Comparison of ENCODE assay signal across 15 cellular contexts in genomic region chr6:77474286-77474956, GRCh38. TPM values are rescaled to one million over a fixed set of nuclear protein-coding genes. Genes with fewer than 3 reads are reported as not detected.
DNase-seq lines count a peak whose midpoint lies in the region; TF ChIP-seq lines count a peak whose summit lies in the region.
"Had no signal": no experiment of that assay in that cellular context is flagged by ENCODE, and none has a peak within 500 bp of the region (broad histone marks: within the 10 kb centered on the region; RNA-seq: fewer than 3 reads in every experiment).

No MANE protein-coding gene starts in this region.

- H3K27ac ChIP-seq in Peyer's patch (no peak overlapping the region), dorsolateral prefrontal cortex (no peak overlapping the region)
- H3K27ac ChIP-seq: neutrophil, upper lobe of right lung had no signal

- peak overlapping the region; percentile 6 for H3K4me3 ChIP-seq in GM12865 (ENCODE audit: low read depth, low read length)
- no peak overlapping the region for H3K4me3 ChIP-seq in fibroblast of villous mesenchyme (ENCODE audit: low read depth, low read length)
- peak overlapping the region in 1 of 4 donors; percentile 3 for H3K4me3 ChIP-seq in Peyer's patch
- no peak overlapping the region for H3K4me3 ChIP-seq in dorsolateral prefrontal cortex
- H3K4me3 ChIP-seq: upper lobe of right lung had no signal

- H3K9me3 ChIP-seq in Peyer's patch = no peaks in the 10 kb centered on the region
- H3K9me3 ChIP-seq: Caco-2, neutrophil, upper lobe of right lung had no signal

- H3K27me3 ChIP-seq in Peyer's patch = no peaks in the 10 kb centered on the region
- peaks cover 0 to 6% (median 0%) of the 10 kb centered on the region in 45 donors for H3K27me3 ChIP-seq in dorsolateral prefrontal cortex
- H3K27me3 ChIP-seq: neutrophil, upper lobe of right lung had no signal

- H3K27ac Mint-ChIP-seq in activated CD4-positive, alpha-beta T cell treated with anti-CD3 and anti-CD28 coated beads, Interleukin-2, amount 10 ng/mL, durations not matched to agents 24 days and 14 days = no peak overlapping the region

- H3K4me1 Mint-ChIP-seq in activated CD4-positive, alpha-beta T cell treated with anti-CD3 and anti-CD28 coated beads, Interleukin-2, amount 10 ng/mL, durations not matched to agents 24 days and 14 days = peaks cover 4% of the 10 kb centered on the region

- peaks cover 1% of the 10 kb centered on the region for H3K27me3 Mint-ChIP-seq in activated CD4-positive, alpha-beta T cell treated with anti-CD3 and anti-CD28 coated beads, Interleukin-2, amount 10 ng/mL, durations not matched to agents 24 days and 14 days

- no peaks in the 10 kb centered on the region for H3K9me3 Mint-ChIP-seq in activated CD4-positive, alpha-beta T cell treated with anti-CD3 and anti-CD28 coated beads, Interleukin-2, amount 10 ng/mL, durations not matched to agents 24 days and 14 days

- intact Hi-C loops in activated CD4-positive, alpha-beta T cell treated with anti-CD3 and anti-CD28 coated beads, Interleukin-2, amount 10 ng/mL, durations not matched to agents 24 days and 14 days (cut with micrococcal nuclease) = no loop called here
- intact Hi-C loops in dorsolateral prefrontal cortex (cut with DNase I) = no loop called here

- peak overlapping the region; percentile 52 for H3K4me3 Mint-ChIP-seq in activated CD4-positive, alpha-beta T cell treated with anti-CD3 and anti-CD28 coated beads, Interleukin-2, amount 10 ng/mL, durations not matched to agents 24 days and 14 days

- no peaks in the 10 kb centered on the region for H3K36me3 ChIP-seq in Peyer's patch
- H3K36me3 ChIP-seq: neutrophil, upper lobe of right lung had no signal

- TF ChIP-seq CTCF in GM12865 (IDR thresholded peaks at IDR 0.05; ENCODE audit: insufficient read depth, low read depth, low read length, missing control alignments) = no peak
- no peak for TF ChIP-seq CTCF in fibroblast of villous mesenchyme (IDR thresholded peaks at IDR 0.05; ENCODE audit: insufficient read depth, low read depth, low read length)
- TF ChIP-seq CTCF in Peyer's patch (IDR thresholded peaks at IDR 0.05) = no peak
- TF ChIP-seq CTCF in dorsolateral prefrontal cortex (IDR thresholded peaks at IDR 0.05 in 54 of 56, conservative IDR thresholded peaks at IDR 0.05 in 2 of 56; ENCODE audit: low read depth in 1 of 56, partially characterized antibody in 56 of 56) = no peak

- no peaks in the 10 kb centered on the region for H3K36me3 Mint-ChIP-seq in activated CD4-positive, alpha-beta T cell treated with anti-CD3 and anti-CD28 coated beads, Interleukin-2, amount 10 ng/mL, durations not matched to agents 24 days and 14 days (ENCODE audit: low read depth)

- no peaks in the 10 kb centered on the region for H3K4me1 ChIP-seq in Peyer's patch
- H3K4me1 ChIP-seq: Caco-2, upper lobe of right lung had no signal

- no peak for DNase-seq in activated CD4-positive, alpha-beta T cell treated with anti-CD3 and anti-CD28 coated beads, Interleukin-2, amount 10 ng/mL, durations not matched to agents 24 days and 14 days
- DNase-seq in activated CD4-positive, alpha-beta T cell treated with anti-CD3 and anti-CD28 coated beads, Interleukin-2, amount 50 U/mL, for 48 hours = no peak
- DNase-seq in GM12865 (ENCODE audit: low read depth) = peak; percentile 32
- DNase-seq in RPMI7951 (ENCODE audit: low read depth) = peak; percentile 74
- DNase-seq in fibroblast of villous mesenchyme (ENCODE audit: low read depth) = peak; percentile 14
- no peak for DNase-seq in Peyer's patch
- DNase-seq in dorsolateral prefrontal cortex = no peak
- DNase-seq in GM03348 (ENCODE audit: low spot score) = no peak
- DNase-seq: Caco-2; central memory CD4-positive, alpha-beta T cell; SHP77; stimulated activated CD4-positive, alpha-beta T cell treated with anti-CD3 and anti-CD28 coated beads, Interleukin-4, amount 100 ng/mL, for 24 hours had no signal

- no peak for TF ChIP-seq POLR2A in Peyer's patch (IDR thresholded peaks at IDR 0.05)

RNA-seq across cellular contexts. Expression of gene HTR1B, which starts 11.1 kb away (rescaled TPM):
- total RNA-seq in activated CD4-positive, alpha-beta T cell treated with anti-CD3 and anti-CD28 coated beads, Interleukin-2, amount 10 ng/mL, durations not matched to agents 24 days and 14 days = not detected in 2 replicates
- total RNA-seq in RPMI7951 (2014; rRNA removed; shearing (Covaris generic)) = 0.68 and 0.72 TPM in 2 replicates
- total RNA-seq in fibroblast of villous mesenchyme = 8.2 and 9.7 TPM in 2 replicates
- total RNA-seq in Peyer's patch = under 1 TPM in 1 of 4 donors, not detected in 3; 0.54 TPM
- 10 to 100 TPM in 12 of 120 experiments, 1 to 10 TPM in 108; 2.1 to 15.6 (median 6.5) TPM for total RNA-seq in dorsolateral prefrontal cortex
- total RNA-seq: A673, Caco-2 had no signal

Comparison
In these comparisons a context has a peak if more than half of its experiments do, and no peak if none do; other contexts are left out.
1. DNase-seq: peak in GM12865 (single experiment), RPMI7951 (single experiment) and fibroblast of villous mesenchyme (single experiment); none in activated CD4-positive, alpha-beta T cell treated with anti-CD3 and anti-CD28 coated beads, Interleukin-2, amount 10 ng/mL, durations not matched to agents 24 days and 14 days (single experiment), activated CD4-positive, alpha-beta T cell treated with anti-CD3 and anti-CD28 coated beads, Interleukin-2, amount 50 U/mL, for 48 hours (0 of 2), Peyer's patch (0 of 3), dorsolateral prefrontal cortex (0 of 10) and GM03348 (single experiment).